ENCODE assay signal across 1 cellular context in the genomic region with DNA sequence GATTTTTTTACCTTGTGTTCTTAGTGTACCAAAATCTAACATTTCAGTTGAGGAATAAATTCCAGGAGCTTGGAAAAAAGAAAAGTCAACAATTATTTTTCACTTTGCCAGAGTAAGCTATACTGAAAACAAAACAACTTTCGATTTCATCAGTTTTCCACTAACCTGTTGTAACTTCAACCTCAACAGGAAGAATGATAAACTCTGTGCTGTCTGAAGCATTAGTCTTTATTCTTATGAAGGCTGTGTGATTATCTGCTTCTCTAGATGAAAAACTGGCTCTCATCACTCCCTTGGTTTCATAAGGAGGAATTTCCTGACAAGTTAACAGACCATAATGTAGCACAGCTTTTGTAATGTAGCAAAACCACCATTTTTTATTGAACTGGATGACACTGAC.
TF ChIP-seq lines count a peak whose summit lies in the region.

No MANE protein-coding gene starts in this region.

TF ChIP-seq in IMR-90, 13 proteins besides CTCF, POLR2A, EP300 and RAD21 (continued from another document):
- TF ChIP-seq, protein P1, sequence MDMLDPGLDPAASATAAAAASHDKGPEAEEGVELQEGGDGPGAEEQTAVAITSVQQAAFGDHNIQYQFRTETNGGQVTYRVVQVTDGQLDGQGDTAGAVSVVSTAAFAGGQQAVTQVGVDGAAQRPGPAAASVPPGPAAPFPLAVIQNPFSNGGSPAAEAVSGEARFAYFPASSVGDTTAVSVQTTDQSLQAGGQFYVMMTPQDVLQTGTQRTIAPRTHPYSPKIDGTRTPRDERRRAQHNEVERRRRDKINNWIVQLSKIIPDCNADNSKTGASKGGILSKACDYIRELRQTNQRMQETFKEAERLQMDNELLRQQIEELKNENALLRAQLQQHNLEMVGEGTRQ (IDR thresholded peaks at IDR 0.05; ENCODE audit: low read depth, low read length), result no peak
- TF ChIP-seq SMC3 (IDR thresholded peaks at IDR 0.05; ENCODE audit: low read depth, low read length), result no peak
- TF ChIP-seq, protein P2, sequence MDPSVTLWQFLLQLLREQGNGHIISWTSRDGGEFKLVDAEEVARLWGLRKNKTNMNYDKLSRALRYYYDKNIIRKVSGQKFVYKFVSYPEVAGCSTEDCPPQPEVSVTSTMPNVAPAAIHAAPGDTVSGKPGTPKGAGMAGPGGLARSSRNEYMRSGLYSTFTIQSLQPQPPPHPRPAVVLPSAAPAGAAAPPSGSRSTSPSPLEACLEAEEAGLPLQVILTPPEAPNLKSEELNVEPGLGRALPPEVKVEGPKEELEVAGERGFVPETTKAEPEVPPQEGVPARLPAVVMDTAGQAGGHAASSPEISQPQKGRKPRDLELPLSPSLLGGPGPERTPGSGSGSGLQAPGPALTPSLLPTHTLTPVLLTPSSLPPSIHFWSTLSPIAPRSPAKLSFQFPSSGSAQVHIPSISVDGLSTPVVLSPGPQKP (IDR thresholded peaks at IDR 0.05; ENCODE audit: borderline replicate concordance, low read depth, low read length), result no peak
- TF ChIP-seq MXI1 (IDR thresholded peaks at IDR 0.05; ENCODE audit: borderline replicate concordance, low read depth, low read length), result no peak
- no peak for TF ChIP-seq FOS (IDR thresholded peaks at IDR 0.05; ENCODE audit: low read depth, low read length)
